In genomic region chr1:113511269-113511668, GRCh38 we compare ENCODE assay signal across 35 cellular contexts.
"Had no signal": no experiment of that assay in that cellular context is flagged by ENCODE, and none has a peak within 500 bp of the region (broad histone marks: within the 10 kb centered on the region; RNA-seq: fewer than 3 reads in every experiment).

No MANE protein-coding gene starts in this region.

- H3K4me1 Mint-ChIP-seq: activated B cell treated with CpG ODN at 0.5 μM for 24 hours; activated CD4-positive, alpha-beta T cell treated with anti-CD3 and anti-CD28 coated beads, Interleukin-2, amount 10 ng/mL, durations not matched to agents 24 days and 14 days; activated naive CD8-positive, alpha-beta T cell treated with anti-CD3 and anti-CD28 coated beads for 36 hours; brain; central memory CD8-positive, alpha-beta T cell had no signal

- ATAC-seq: activated CD8-positive, alpha-beta T cell treated with anti-CD3 and anti-CD28 coated beads for 36 hours; activated naive CD4-positive, alpha-beta T cell treated with anti-CD3 and anti-CD28 coated beads, Interleukin-2, amount 50 U/mL, for 72 hours; activated T-cell treated with anti-CD3 and anti-CD28 coated beads, Interleukin-2, amount 50 U/mL, for 4 hours; activated T-cell treated with anti-CD3 and anti-CD28 coated beads, Interleukin-2, amount 50 U/mL, for 72 hours; activated T-helper 17 cell treated with anti-CD3 and anti-CD28 coated beads, Interleukin-2, amount 50 U/mL, for 72 hours had no signal

- H3K4me1 ChIP-seq: adrenal gland had no signal

- H3K27me3 ChIP-seq: adrenal gland, cardiac muscle cell had no signal

- H3K36me3 ChIP-seq: adrenal gland, cardiac muscle cell had no signal

- H3K27me3 Mint-ChIP-seq: activated B cell treated with CpG ODN at 0.5 μM for 24 hours; activated CD4-positive, alpha-beta memory T cell treated with anti-CD3 and anti-CD28 coated beads for 36 hours; activated CD4-positive, alpha-beta T cell treated with anti-CD3 and anti-CD28 coated beads, Interleukin-2, amount 10 ng/mL, durations not matched to agents 24 days and 14 days; activated CD8-positive, alpha-beta T cell treated with anti-CD3 and anti-CD28 coated beads for 36 hours; activated naive CD8-positive, alpha-beta T cell treated with anti-CD3 and anti-CD28 coated beads for 36 hours; activated T-helper 17 cell treated with anti-CD3 and anti-CD28 coated beads, Interleukin-2, amount 50 U/mL, for 72 hours; brain; central memory CD8-positive, alpha-beta T cell had no signal

- H3K27ac ChIP-seq: adrenal gland, cardiac muscle cell, VCaP had no signal

- H3K27ac Mint-ChIP-seq: activated B cell treated with CpG ODN at 0.5 μM for 24 hours; activated CD4-positive, alpha-beta memory T cell treated with anti-CD3 and anti-CD28 coated beads for 36 hours; activated CD4-positive, alpha-beta T cell treated with anti-CD3 and anti-CD28 coated beads, Interleukin-2, amount 10 ng/mL, durations not matched to agents 24 days and 14 days; activated CD8-positive, alpha-beta T cell treated with anti-CD3 and anti-CD28 coated beads for 36 hours; activated naive CD4-positive, alpha-beta T cell treated with anti-CD3 and anti-CD28 coated beads for 36 hours; activated naive CD4-positive, alpha-beta T cell treated with anti-CD3 and anti-CD28 coated beads, Interleukin-2, amount 50 U/mL, for 72 hours; activated naive CD8-positive, alpha-beta T cell treated with anti-CD3 and anti-CD28 coated beads for 36 hours; activated T-cell treated with anti-CD3 and anti-CD28 coated beads, Interleukin-2, amount 50 U/mL, for 72 hours; activated T-helper 1 cell treated with anti-CD3 and anti-CD28 coated beads, Interleukin-12 subunit alpha, Interleukin-12 subunit beta, Interleukin-2, Interleukin-4 antibody, amounts not matched to agents 30 ng/mL and 10 ng/mL and 1 ng/mL, durations not matched to agents 14 hours and 24 hours and 36 hours; activated T-helper 17 cell treated with anti-CD3 and anti-CD28 coated beads, Interleukin-2, amount 50 U/mL, for 72 hours; brain; T-helper 1 cell treated with Interleukin-12 subunit alpha and Interleukin-12 subunit beta and Interleukin-4 antibody, amounts not matched to agents 30 μg/mL and 1 μg/mL, for 36 hours; T-helper 2 cell treated with Interferon-gamma antibody and Interleukin-4, amounts not matched to agents 5 μg/mL and 100 μg/mL, for 36 hours had no signal

- H3K4me3 Mint-ChIP-seq: activated B cell treated with CpG ODN at 0.5 μM for 24 hours; activated CD4-positive, alpha-beta memory T cell treated with anti-CD3 and anti-CD28 coated beads for 36 hours; activated CD4-positive, alpha-beta T cell treated with anti-CD3 and anti-CD28 coated beads, Interleukin-2, amount 10 ng/mL, durations not matched to agents 24 days and 14 days; activated CD8-positive, alpha-beta T cell treated with anti-CD3 and anti-CD28 coated beads for 36 hours; activated naive CD4-positive, alpha-beta T cell treated with anti-CD3 and anti-CD28 coated beads for 36 hours; activated naive CD8-positive, alpha-beta T cell treated with anti-CD3 and anti-CD28 coated beads for 36 hours; activated T-cell treated with anti-CD3 and anti-CD28 coated beads, Interleukin-2, amount 50 U/mL, for 4 hours; activated T-cell treated with anti-CD3 and anti-CD28 coated beads, Interleukin-2, amount 50 U/mL, for 72 hours; activated T-helper 1 cell treated with anti-CD3 and anti-CD28 coated beads, Interleukin-12 subunit alpha, Interleukin-12 subunit beta, Interleukin-2, Interleukin-4 antibody, amounts not matched to agents 30 ng/mL and 10 ng/mL and 1 ng/mL, durations not matched to agents 14 hours and 24 hours and 36 hours; activated T-helper 17 cell treated with anti-CD3 and anti-CD28 coated beads, Interleukin-2, amount 50 U/mL, for 72 hours; brain; central memory CD8-positive, alpha-beta T cell; T-helper 1 cell treated with Interleukin-12 subunit alpha and Interleukin-12 subunit beta and Interleukin-4 antibody, amounts not matched to agents 30 μg/mL and 1 μg/mL, for 36 hours; T-helper 2 cell treated with Interferon-gamma antibody and Interleukin-4, amounts not matched to agents 5 μg/mL and 100 μg/mL, for 36 hours had no signal

- H3K4me3 ChIP-seq: adrenal gland, cardiac muscle cell had no signal

- DNase-seq: activated B cell treated with CpG ODN at 0.5 μM for 24 hours; activated CD4-positive, alpha-beta memory T cell treated with anti-CD3 and anti-CD28 coated beads for 36 hours; activated CD4-positive, alpha-beta T cell treated with anti-CD3 and anti-CD28 coated beads for 4 hours; activated CD4-positive, alpha-beta T cell treated with anti-CD3 and anti-CD28 coated beads, Interleukin-2, amount 10 ng/mL, durations not matched to agents 24 days and 14 days; activated CD4-positive, alpha-beta T cell treated with anti-CD3 and anti-CD28 coated beads, Interleukin-2, amount 50 U/mL, for 1 hour; activated CD4-positive, alpha-beta T cell treated with anti-CD3 and anti-CD28 coated beads, Interleukin-2, amount 50 U/mL, for 4 hours; activated CD4-positive, CD25-positive, alpha-beta regulatory T cell treated with anti-CD3 and anti-CD28 coated beads, Interleukin-2, amount 50 U/mL, for 72 hours; activated CD8-positive, alpha-beta memory T cell treated with anti-CD3 and anti-CD28 coated beads, Interleukin-2, amount 50 U/mL, for 4 hours; activated CD8-positive, alpha-beta T cell treated with anti-CD3 and anti-CD28 coated beads for 36 hours; activated effector memory CD4-positive, alpha-beta T cell treated with anti-CD3 and anti-CD28 coated beads, Interleukin-2, amount 50 U/mL, for 16 hours; activated gamma-delta T cell treated with Interleukin-2 at 50 U/mL for 16 hours; activated naive CD4-positive, alpha-beta T cell; activated naive CD4-positive, alpha-beta T cell treated with anti-CD3 and anti-CD28 coated beads for 36 hours; activated naive CD4-positive, alpha-beta T cell treated with anti-CD3 and anti-CD28 coated beads, Interleukin-2, amount 50 U/mL, for 16 hours; activated naive CD8-positive, alpha-beta T cell treated with anti-CD3 and anti-CD28 coated beads for 36 hours; activated T-cell treated with anti-CD3 and anti-CD28 coated beads for 4 hours; activated T-cell treated with anti-CD3 and anti-CD28 coated beads, Interleukin-2, amount 50 U/mL, for 1 hour; activated T-cell treated with anti-CD3 and anti-CD28 coated beads, Interleukin-2, amount 50 U/mL, for 4 hours; activated T-cell treated with anti-CD3 and anti-CD28 coated beads, Interleukin-2, amount 50 U/mL, for 72 hours; adrenal gland; amniotic stem cell; aorta; caudate nucleus; cerebellar nuclear complex; T-helper 2 cell; T-helper 9 cell had no signal

- H3K36me3 Mint-ChIP-seq: activated naive CD8-positive, alpha-beta T cell treated with anti-CD3 and anti-CD28 coated beads for 36 hours had no signal
